ENCODE assay signal across 1 cellular context in the genomic region with DNA sequence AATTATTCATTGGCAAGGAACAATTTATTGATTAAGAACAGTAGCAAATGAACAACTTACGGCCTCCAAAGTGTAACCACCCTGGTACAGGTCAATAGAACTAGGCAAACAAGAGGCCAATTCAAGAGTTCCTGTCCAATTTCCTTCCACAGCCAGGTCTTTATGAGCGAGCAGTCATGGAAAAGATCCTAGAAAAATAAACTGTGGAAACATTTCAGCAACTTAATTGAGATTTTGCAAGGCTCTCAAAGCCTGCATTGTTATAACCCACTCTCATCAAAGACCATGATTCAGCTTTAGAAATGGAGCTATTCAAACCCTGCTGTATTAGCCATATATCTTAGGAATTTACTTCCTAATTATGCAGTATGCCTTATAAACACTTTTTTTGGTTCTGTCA.
TF ChIP-seq lines count a peak whose summit lies in the region.

No MANE protein-coding gene starts in this region.

TF ChIP-seq in SK-N-SH, 30 proteins besides CTCF, POLR2A, EP300 and RAD21 (continued from another document):
- TF ChIP-seq FOSL2 (IDR thresholded peaks at IDR 0.05; ENCODE audit: borderline replicate concordance, low read depth) (no peak; the same call in 1 of the 2 replicates), YY1 (IDR thresholded peaks at IDR 0.05; ENCODE audit: low read depth) (no peak)
